In genomic region chr7:117203205-117203604, GRCh38 we compare ENCODE assay signal across 1 cellular context.
TF ChIP-seq lines count a peak whose summit lies in the region.

No MANE protein-coding gene starts in this region.

TF ChIP-seq in IMR-90, 13 proteins besides CTCF, POLR2A, EP300 and RAD21 (continued from another document):
- no peak for TF ChIP-seq BHLHE40 (IDR thresholded peaks at IDR 0.05; ENCODE audit: low read depth, low read length)
- TF ChIP-seq NFE2L2 (IDR thresholded peaks at IDR 0.05; ENCODE audit: low read depth, low read length) = no peak
- TF ChIP-seq MAZ (IDR thresholded peaks at IDR 0.05; ENCODE audit: borderline replicate concordance, low read depth, low read length) = no peak
